Comparison of ENCODE assay signal across 19 cellular contexts in the genomic region with DNA sequence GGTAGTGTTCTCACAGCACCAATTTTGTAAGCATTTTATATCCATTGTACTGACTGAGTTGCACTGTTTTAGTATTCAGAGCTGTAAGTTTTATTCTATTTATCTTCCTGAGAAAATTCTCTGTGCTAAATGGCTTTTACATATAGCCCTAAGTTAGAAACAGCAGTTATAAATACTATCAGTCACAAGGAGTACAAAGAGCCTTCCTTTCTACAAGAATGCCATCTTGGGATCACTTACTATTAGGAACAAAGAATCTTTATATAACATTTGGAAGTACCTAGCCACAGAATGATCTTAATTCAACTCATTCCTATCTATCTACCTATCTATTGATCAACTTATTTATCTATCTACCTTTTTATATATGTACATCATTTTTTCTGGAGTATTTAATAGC.
DNase-seq lines count a peak whose midpoint lies in the region; ATAC-seq lines count a peak whose summit lies in the region.
"Had no signal": no experiment of that assay in that cellular context is flagged by ENCODE, and none has a peak within 500 bp of the region (broad histone marks: within the 10 kb centered on the region; RNA-seq: fewer than 3 reads in every experiment).

No MANE protein-coding gene starts in this region.

- no peak for ATAC-seq in GM19328 (IDR thresholded peaks at IDR 0.05; ENCODE audit: unreplicated experiment)
- ATAC-seq: A549; CD8-positive, alpha-beta T cell; GM12878 had no signal

- in situ Hi-C loops in SK-MEL-5 (cut with HindIII; ENCODE audit: low pct_unique_long_range_greater_than_20kb, low sequenced_read_pairs) (no loop called here), ACHN (cut with HindIII; ENCODE audit: low pct_ligation_motif_present, low pct_unique_long_range_greater_than_20kb, low sequenced_read_pairs) (no loop called here)

- DNase-seq in COLO829 (ENCODE audit: low spot score) (peak; percentile 72), SK-MEL-5 (ENCODE audit: low read depth, low spot score) (peak; percentile 61), foreskin melanocyte (peak; percentile 35), superior temporal gyrus (ENCODE audit: extremely low spot score) (peak; percentile 30), cardiac septum (ENCODE audit: low spot score) (no peak), ACHN (no peak)
- DNase-seq: CD4-positive, alpha-beta T cell; CD8-positive, alpha-beta T cell; COR-L47; DMS 273 treated with DMSO at 0.1 percent for 48 hours; DMS153; DMS53; DMS79; DND-41; EL; GDM1 had no signal

- intact Hi-C loops in cardiac septum (cut with DNase I): no loop called here

Comparison
In these comparisons a context has a peak if more than half of its experiments do, and no peak if none do; other contexts are left out.
1. DNase-seq: peak in COLO829 (single experiment), SK-MEL-5 (single experiment), foreskin melanocyte (single experiment) and superior temporal gyrus (single experiment); none in cardiac septum (single experiment) and ACHN (single experiment).